In genomic region chr3:66483006-66483928, GRCh38 we compare ENCODE assay signal across 8 cellular contexts.
DNase-seq lines count a peak whose midpoint lies in the region; ATAC-seq lines count a peak whose summit lies in the region.

No MANE protein-coding gene starts in this region.

- peak overlapping the region; percentile 91 for H3K27ac ChIP-seq in subcutaneous abdominal adipose tissue (ENCODE audit: low read depth, low read length)

- ATAC-seq in HG02884 (IDR thresholded peaks at IDR 0.05; ENCODE audit: unreplicated experiment) (peak; percentile 35), HG03159 (IDR thresholded peaks at IDR 0.05; ENCODE audit: unreplicated experiment) (no peak)
- no peak for ATAC-seq in activated naive CD8-positive, alpha-beta T cell treated with anti-CD3 and anti-CD28 coated beads, Interleukin-2, amount 50 U/mL, for 24 hours

- H3K4me1 Mint-ChIP-seq in activated naive CD8-positive, alpha-beta T cell treated with anti-CD3 and anti-CD28 coated beads, Interleukin-2, amount 50 U/mL, for 24 hours, result peaks cover 84% of the 10 kb centered on the region

- H3K4me3 ChIP-seq in subcutaneous abdominal adipose tissue (ENCODE audit: low read depth in 1 of 5, low read length in 5 of 5), result no peak overlapping the region

- peaks cover 3% of the 10 kb centered on the region for H3K27me3 Mint-ChIP-seq in activated naive CD8-positive, alpha-beta T cell treated with anti-CD3 and anti-CD28 coated beads, Interleukin-2, amount 50 U/mL, for 24 hours

- no peaks in the 10 kb centered on the region for H3K36me3 ChIP-seq in subcutaneous abdominal adipose tissue (ENCODE audit: control insufficient read depth in 5 of 5, insufficient read depth in 5 of 5, low read length in 5 of 5)

- peaks cover 16% of the 10 kb centered on the region for H3K36me3 Mint-ChIP-seq in activated naive CD8-positive, alpha-beta T cell treated with anti-CD3 and anti-CD28 coated beads, Interleukin-2, amount 50 U/mL, for 24 hours (ENCODE audit: low read depth)

- H3K9me3 Mint-ChIP-seq in activated naive CD8-positive, alpha-beta T cell treated with anti-CD3 and anti-CD28 coated beads, Interleukin-2, amount 50 U/mL, for 24 hours, result peaks cover 10% of the 10 kb centered on the region

- H3K4me1 ChIP-seq in subcutaneous abdominal adipose tissue (ENCODE audit: control insufficient read depth in 5 of 5, insufficient read depth in 5 of 5, low read length in 5 of 5), result peaks cover 13 to 59% (median 53%) of the 10 kb centered on the region in 5 donors

- H3K27me3 ChIP-seq in subcutaneous abdominal adipose tissue (ENCODE audit: control insufficient read depth in 5 of 5, insufficient read depth in 4 of 5, low read length in 5 of 5), result no peaks in the 10 kb centered on the region

- no peak overlapping the region for H3K4me3 Mint-ChIP-seq in activated naive CD8-positive, alpha-beta T cell treated with anti-CD3 and anti-CD28 coated beads, Interleukin-2, amount 50 U/mL, for 24 hours

- peak overlapping the region; percentile 21 for H3K27ac Mint-ChIP-seq in activated naive CD8-positive, alpha-beta T cell treated with anti-CD3 and anti-CD28 coated beads, Interleukin-2, amount 50 U/mL, for 24 hours

- peak overlapping the region in 2 of 5 donors; percentile 13 to 17 for H3K9ac ChIP-seq in subcutaneous abdominal adipose tissue (ENCODE audit: low read length in 5 of 5)

- DNase-seq in ELF-1 (ENCODE audit: low read depth, low spot score) (peak; percentile 35), iris pigment epithelial cell (ENCODE audit: low read depth) (peak; percentile 36), GM19238 (ENCODE audit: insufficient read length, low spot score) (no peak), NCI-H1930 (lab: John Stamatoyannopoulos, UW) (no peak)
- no peak for DNase-seq in activated naive CD8-positive, alpha-beta T cell treated with anti-CD3 and anti-CD28 coated beads, Interleukin-2, amount 50 U/mL, for 24 hours

- peaks cover 0 to 3% (median 0%) of the 10 kb centered on the region in 5 donors for H3K9me3 ChIP-seq in subcutaneous abdominal adipose tissue (ENCODE audit: control insufficient read depth in 5 of 5, low read length in 5 of 5)

Comparison
In these comparisons a context has a peak if more than half of its experiments do, and no peak if none do; other contexts are left out.
1. DNase-seq: peak in ELF-1 (single experiment) and iris pigment epithelial cell (single experiment); none in activated naive CD8-positive, alpha-beta T cell treated with anti-CD3 and anti-CD28 coated beads, Interleukin-2, amount 50 U/mL, for 24 hours (single experiment), GM19238 (single experiment) and NCI-H1930 (0 of 2).